In genomic region chr3:169813757-169814517, GRCh38 we compare ENCODE assay signal across 1 cellular context.
TF ChIP-seq lines count a peak whose summit lies in the region.

No MANE protein-coding gene starts in this region.

TF ChIP-seq in SK-N-SH, 30 proteins besides CTCF, POLR2A, EP300 and RAD21 (continued from another document):
- TF ChIP-seq TAF1 (IDR thresholded peaks at IDR 0.05; ENCODE audit: borderline replicate concordance, low read depth, low read length) (no peak), MXI1 (IDR thresholded peaks at IDR 0.05; ENCODE audit: low read depth, low read length) (no peak)
- TF ChIP-seq, protein P1, sequence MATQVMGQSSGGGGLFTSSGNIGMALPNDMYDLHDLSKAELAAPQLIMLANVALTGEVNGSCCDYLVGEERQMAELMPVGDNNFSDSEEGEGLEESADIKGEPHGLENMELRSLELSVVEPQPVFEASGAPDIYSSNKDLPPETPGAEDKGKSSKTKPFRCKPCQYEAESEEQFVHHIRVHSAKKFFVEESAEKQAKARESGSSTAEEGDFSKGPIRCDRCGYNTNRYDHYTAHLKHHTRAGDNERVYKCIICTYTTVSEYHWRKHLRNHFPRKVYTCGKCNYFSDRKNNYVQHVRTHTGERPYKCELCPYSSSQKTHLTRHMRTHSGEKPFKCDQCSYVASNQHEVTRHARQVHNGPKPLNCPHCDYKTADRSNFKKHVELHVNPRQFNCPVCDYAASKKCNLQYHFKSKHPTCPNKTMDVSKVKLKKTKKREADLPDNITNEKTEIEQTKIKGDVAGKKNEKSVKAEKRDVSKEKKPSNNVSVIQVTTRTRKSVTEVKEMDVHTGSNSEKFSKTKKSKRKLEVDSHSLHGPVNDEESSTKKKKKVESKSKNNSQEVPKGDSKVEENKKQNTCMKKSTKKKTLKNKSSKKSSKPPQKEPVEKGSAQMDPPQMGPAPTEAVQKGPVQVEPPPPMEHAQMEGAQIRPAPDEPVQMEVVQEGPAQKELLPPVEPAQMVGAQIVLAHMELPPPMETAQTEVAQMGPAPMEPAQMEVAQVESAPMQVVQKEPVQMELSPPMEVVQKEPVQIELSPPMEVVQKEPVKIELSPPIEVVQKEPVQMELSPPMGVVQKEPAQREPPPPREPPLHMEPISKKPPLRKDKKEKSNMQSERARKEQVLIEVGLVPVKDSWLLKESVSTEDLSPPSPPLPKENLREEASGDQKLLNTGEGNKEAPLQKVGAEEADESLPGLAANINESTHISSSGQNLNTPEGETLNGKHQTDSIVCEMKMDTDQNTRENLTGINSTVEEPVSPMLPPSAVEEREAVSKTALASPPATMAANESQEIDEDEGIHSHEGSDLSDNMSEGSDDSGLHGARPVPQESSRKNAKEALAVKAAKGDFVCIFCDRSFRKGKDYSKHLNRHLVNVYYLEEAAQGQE (IDR thresholded peaks at IDR 0.05; ENCODE audit: low read depth, low read length), result no peak
- TF ChIP-seq, protein P2, sequence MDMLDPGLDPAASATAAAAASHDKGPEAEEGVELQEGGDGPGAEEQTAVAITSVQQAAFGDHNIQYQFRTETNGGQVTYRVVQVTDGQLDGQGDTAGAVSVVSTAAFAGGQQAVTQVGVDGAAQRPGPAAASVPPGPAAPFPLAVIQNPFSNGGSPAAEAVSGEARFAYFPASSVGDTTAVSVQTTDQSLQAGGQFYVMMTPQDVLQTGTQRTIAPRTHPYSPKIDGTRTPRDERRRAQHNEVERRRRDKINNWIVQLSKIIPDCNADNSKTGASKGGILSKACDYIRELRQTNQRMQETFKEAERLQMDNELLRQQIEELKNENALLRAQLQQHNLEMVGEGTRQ (IDR thresholded peaks at IDR 0.05; ENCODE audit: borderline replicate concordance, low read depth, low read length), result no peak
